In the genomic region with DNA sequence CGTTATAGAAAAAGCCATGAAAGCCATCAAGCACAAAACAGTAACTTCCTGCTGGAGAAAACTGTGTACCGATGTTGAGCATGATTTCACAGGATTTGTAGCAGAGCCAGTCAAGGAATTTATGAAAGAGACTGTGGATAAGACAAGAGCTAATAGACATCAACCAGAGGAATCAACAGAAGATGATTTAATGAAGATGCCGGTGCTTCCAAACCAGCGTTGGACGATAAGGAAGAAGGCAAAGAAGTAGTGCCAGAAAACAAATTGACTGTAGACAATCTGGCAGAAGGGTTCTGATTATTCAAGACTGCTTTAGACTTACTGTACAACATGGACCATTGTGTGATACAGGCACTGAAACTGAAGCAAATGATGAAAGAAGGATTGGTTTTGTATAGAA, we compare ENCODE assay signal across 18 cellular contexts. TPM values are rescaled to one million over a fixed set of nuclear protein-coding genes. Genes with fewer than 3 reads are reported as not detected.
A peak's percentile ranks its signal among the peaks of the same experiment; 100 is the strongest.
DNase-seq lines count a peak whose midpoint lies in the region; ATAC-seq and TF ChIP-seq lines count a peak whose summit lies in the region.
"Had no signal": no experiment of that assay in that cellular context is flagged by ENCODE, and none has a peak within 500 bp of the region (broad histone marks: within the 10 kb centered on the region; RNA-seq: fewer than 3 reads in every experiment).

No MANE protein-coding gene starts in this region.

- TF ChIP-seq CTCF in left ventricle myocardium inferior (IDR thresholded peaks at IDR 0.05; ENCODE audit: borderline replicate concordance), result no peak
- no peak for TF ChIP-seq CTCF in nephron progenitor cell (IDR thresholded peaks at IDR 0.05)

- intact Hi-C loops in left ventricle myocardium inferior (cut with micrococcal nuclease) (no loop called here), cardiac septum (cut with DNase I) (no loop called here)

- H3K27me3 ChIP-seq in left ventricle myocardium inferior (ENCODE audit: low read depth), result no peaks in the 10 kb centered on the region
- H3K27me3 ChIP-seq: MG63 had no signal

- DNase-seq in left ventricle myocardium inferior (no peak), cardiac septum (ENCODE audit: low spot score) (no peak), T-helper 17 cell (no peak), nephron progenitor cell (no peak), amygdala (lab: John Stamatoyannopoulos, UW) (no peak), middle frontal gyrus (ENCODE audit: extremely low spot score, low spot score) (no peak)
- DNase-seq: ACHN; CD4-positive, CD25-positive, alpha-beta regulatory T cell; DND-41; GF-D8; MG63; NCI-H1105; NCI-H1694 treated with DMSO at 0.1 percent for 48 hours; NCI-H446; NCI-H748 treated with DMSO at 0.1 percent for 48 hours had no signal

- H3K9me3 ChIP-seq in left ventricle myocardium inferior (replicated peaks), result no peaks in the 10 kb centered on the region
- H3K9me3 ChIP-seq in T-helper 17 cell (ENCODE audit: control insufficient read depth, low read length, poor library complexity, severe bottlenecking), result no peaks in the 10 kb centered on the region
- H3K9me3 ChIP-seq: MG63 had no signal

- no peak overlapping the region for H3K4me3 Mint-ChIP-seq in T-helper 17 cell
- H3K4me3 Mint-ChIP-seq in nephron progenitor cell, result no peak overlapping the region
- H3K4me3 Mint-ChIP-seq: CD4-positive, CD25-positive, alpha-beta regulatory T cell had no signal

- H3K36me3 ChIP-seq in left ventricle myocardium inferior, result peaks cover 10% of the 10 kb centered on the region

- peak overlapping the region; percentile 82 for H3K27ac ChIP-seq in left ventricle myocardium inferior (replicated peaks)
- peak overlapping the region; percentile 7 for H3K27ac ChIP-seq in temporal lobe (ENCODE audit: low read depth, low read length)
- H3K27ac ChIP-seq: KMS-11 had no signal

- no peak for ATAC-seq in T-helper 17 cell
- no peak for ATAC-seq in GM19452 (IDR thresholded peaks at IDR 0.05; ENCODE audit: unreplicated experiment)

- H3K4me1 Mint-ChIP-seq in T-helper 17 cell (peaks cover 22% of the 10 kb centered on the region), nephron progenitor cell (peaks cover 11% of the 10 kb centered on the region)

- H3K36me3 Mint-ChIP-seq in T-helper 17 cell (ENCODE audit: low read depth), result no peaks in the 10 kb centered on the region
- peaks cover 63% of the 10 kb centered on the region for H3K36me3 Mint-ChIP-seq in nephron progenitor cell (ENCODE audit: low read depth)

- H3K27ac Mint-ChIP-seq in T-helper 17 cell, result peak overlapping the region; percentile 90
- H3K27ac Mint-ChIP-seq in nephron progenitor cell, result peak overlapping the region; percentile 84

- H3K4me1 ChIP-seq in left ventricle myocardium inferior, result peaks cover 64% of the 10 kb centered on the region

- H3K9me3 Mint-ChIP-seq in nephron progenitor cell, result peaks cover 3% of the 10 kb centered on the region

- no peaks in the 10 kb centered on the region for H3K27me3 Mint-ChIP-seq in T-helper 17 cell
- H3K27me3 Mint-ChIP-seq in nephron progenitor cell (ENCODE audit: low read depth, poor library complexity), result no peaks in the 10 kb centered on the region
- H3K27me3 Mint-ChIP-seq: CD4-positive, CD25-positive, alpha-beta regulatory T cell had no signal

- H3K4me3 ChIP-seq in left ventricle myocardium inferior, result no peak overlapping the region
- H3K4me3 ChIP-seq: MG63 had no signal

RNA-seq across cellular contexts. Expression of a gene that starts 49.5 kb away (rescaled TPM):
- total RNA-seq in left ventricle myocardium inferior, result 0.93 TPM
- total RNA-seq in cardiac septum, result 1.1 TPM
- 1 to 10 TPM; 3.6 to 6.5 TPM for total RNA-seq in T-helper 17 cell
- total RNA-seq in temporal lobe, result 10.6 TPM
